ENCODE assay signal across 8 cellular contexts in genomic region chr6:139373928-139374356, GRCh38. TPM values are rescaled to one million over a fixed set of nuclear protein-coding genes. Genes with fewer than 3 reads are reported as not detected.
DNase-seq lines count a peak whose midpoint lies in the region; ATAC-seq and TF ChIP-seq lines count a peak whose summit lies in the region.

No MANE protein-coding gene starts in this region.

- intact Hi-C loops in dendritic cell treated with granulocyte-macrophage colony-stimulating factor and Interleukin-4, amounts not matched to agents 40 ng/mL and 50 ng/mL, for 4 days (cut with micrococcal nuclease): loop anchor here (2.0 to 10.0 kb wide), 11 partner anchors 75 to 1548 kb away; no protein-coding TSS in a partner anchor

- peak; percentile 18 for ATAC-seq in GM19395 (IDR thresholded peaks at IDR 0.05; ENCODE audit: unreplicated experiment)

- peaks cover 28% of the 10 kb centered on the region for H3K4me1 ChIP-seq in mucosa of stomach (ENCODE audit: control insufficient read depth, insufficient read depth, low read length)

- H3K9me3 Mint-ChIP-seq in dendritic cell treated with granulocyte-macrophage colony-stimulating factor and Interleukin-4, amounts not matched to agents 40 ng/mL and 50 ng/mL, for 4 days: no peaks in the 10 kb centered on the region

- H3K27me3 ChIP-seq in MG63 (no peaks in the 10 kb centered on the region), mucosa of stomach (ENCODE audit: control insufficient read depth, insufficient read depth, low read length) (no peaks in the 10 kb centered on the region)

- TF ChIP-seq CTCF in AG10803 (conservative IDR thresholded peaks at IDR 0.05; ENCODE audit: low read length): no peak

- H3K4me3 ChIP-seq in AG10803 (ENCODE audit: low read length): peak overlapping the region; percentile 92
- peak overlapping the region; percentile 99 for H3K4me3 ChIP-seq in MG63
- peak overlapping the region; percentile 94 for H3K4me3 ChIP-seq in mucosa of stomach (ENCODE audit: low read length)

- H3K9me3 ChIP-seq in MG63: no peaks in the 10 kb centered on the region
- no peaks in the 10 kb centered on the region for H3K9me3 ChIP-seq in mucosa of stomach (ENCODE audit: control insufficient read depth, low read length)

- no peaks in the 10 kb centered on the region for H3K27me3 Mint-ChIP-seq in dendritic cell treated with granulocyte-macrophage colony-stimulating factor and Interleukin-4, amounts not matched to agents 40 ng/mL and 50 ng/mL, for 4 days

- peaks cover 38% of the 10 kb centered on the region for H3K4me1 Mint-ChIP-seq in dendritic cell treated with granulocyte-macrophage colony-stimulating factor and Interleukin-4, amounts not matched to agents 40 ng/mL and 50 ng/mL, for 4 days (ENCODE audit: low read depth)

- peak overlapping the region; percentile 94 for H3K9ac ChIP-seq in mucosa of stomach (ENCODE audit: low read length)

- H3K36me3 ChIP-seq in MG63 (peaks cover 35% of the 10 kb centered on the region), mucosa of stomach (ENCODE audit: control insufficient read depth, insufficient read depth, low read length) (no peaks in the 10 kb centered on the region)

- DNase-seq in AG10803 (ENCODE audit: low read depth): no peak
- DNase-seq in MG63: no peak
- DNase-seq in NCI-H2196 treated with DMSO at 0.1 percent for 48 hours (lab: John Stamatoyannopoulos, UW; ENCODE audit: unreplicated experiment): no peak
- no peak for DNase-seq in NCI-H1092 treated with DMSO at 0.1 percent for 48 hours (lab: John Stamatoyannopoulos, UW)
- no peak for DNase-seq in COLO668 (lab: John Stamatoyannopoulos, UW; ENCODE audit: unreplicated experiment)

- peak overlapping the region; percentile 100 for H3K27ac Mint-ChIP-seq in dendritic cell treated with granulocyte-macrophage colony-stimulating factor and Interleukin-4, amounts not matched to agents 40 ng/mL and 50 ng/mL, for 4 days

- H3K36me3 Mint-ChIP-seq in dendritic cell treated with granulocyte-macrophage colony-stimulating factor and Interleukin-4, amounts not matched to agents 40 ng/mL and 50 ng/mL, for 4 days (ENCODE audit: low read depth): peaks cover 58% of the 10 kb centered on the region

- peak overlapping the region; percentile 99 for H3K4me3 Mint-ChIP-seq in dendritic cell treated with granulocyte-macrophage colony-stimulating factor and Interleukin-4, amounts not matched to agents 40 ng/mL and 50 ng/mL, for 4 days

RNA-seq across cellular contexts. Expression of gene CITED2, which starts 0.5 kb away (rescaled TPM):
- 112 and 114 TPM in 2 replicates for total RNA-seq in MG63 (2014; rRNA removed; shearing (Covaris generic); ENCODE audit: low replicate concordance)
